In the genomic region with DNA sequence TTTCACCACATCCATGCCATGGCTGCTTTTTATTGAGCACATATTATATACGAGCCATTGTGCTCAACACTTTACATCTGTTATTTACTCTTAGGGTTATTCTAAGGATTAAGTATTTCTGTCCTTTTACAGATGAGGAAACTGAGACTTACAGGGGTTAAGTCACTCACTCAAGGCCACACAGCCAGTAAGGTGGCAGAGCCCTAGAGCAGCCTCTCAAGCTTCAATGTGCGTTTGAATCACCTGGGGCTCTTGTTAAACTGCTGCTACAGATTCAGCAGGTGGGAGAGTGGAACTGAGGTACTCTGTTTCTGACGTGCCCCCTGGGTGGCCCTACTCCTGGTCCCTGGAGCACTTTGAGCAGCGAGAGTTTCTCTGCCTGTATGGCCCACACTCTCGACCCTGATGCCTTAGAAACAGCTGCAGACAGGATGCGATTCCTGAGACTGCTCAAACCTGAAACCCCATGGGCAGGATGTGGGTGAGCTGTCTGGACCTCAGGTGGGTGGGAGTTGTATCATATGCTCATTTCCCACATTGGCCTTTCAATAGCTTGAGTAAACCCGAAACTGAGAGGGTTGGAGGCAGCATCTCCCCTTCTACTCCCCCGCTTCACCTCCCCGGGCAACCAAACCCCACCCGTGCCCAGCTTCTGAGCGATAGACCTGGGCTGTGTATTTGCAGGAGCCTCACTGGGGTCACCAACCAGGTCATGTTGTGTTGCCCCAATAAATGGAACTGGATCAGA, we compare ENCODE assay signal across 9 cellular contexts. TPM values are rescaled to one million over a fixed set of nuclear protein-coding genes. Genes with fewer than 3 reads are reported as not detected.
DNase-seq lines count a peak whose midpoint lies in the region; ATAC-seq and TF ChIP-seq lines count a peak whose summit lies in the region.
"Had no signal": no experiment of that assay in that cellular context is flagged by ENCODE, and none has a peak within 500 bp of the region (broad histone marks: within the 10 kb centered on the region; RNA-seq: fewer than 3 reads in every experiment).

No MANE protein-coding gene starts in this region.

- peak; percentile 75 for DNase-seq in GM19238 (ENCODE audit: insufficient read length, low spot score)
- peak; percentile 98 for DNase-seq in activated CD8-positive, alpha-beta T cell treated with anti-CD3 and anti-CD28 coated beads for 36 hours
- DNase-seq in stimulated activated CD4-positive, alpha-beta T cell treated with anti-CD3 and anti-CD28 coated beads, Interleukin-12 subunit alpha, Interleukin-12 subunit beta, amount 100 ng/mL, for 48 hours (ENCODE audit: low read depth in 2 of 3, low spot score in 1 of 3): peak; percentile 75 to 81 (median 76)
- DNase-seq in AG08396 (ENCODE audit: low spot score): no peak
- DNase-seq in ureter (ENCODE audit: low spot score): no peak
- DNase-seq in glutamatergic neuron: no peak
- DNase-seq in pons (ENCODE audit: low spot score): no peak

- H3K36me3 Mint-ChIP-seq in activated CD8-positive, alpha-beta T cell treated with anti-CD3 and anti-CD28 coated beads for 36 hours (ENCODE audit: low read depth): peaks cover 17% of the 10 kb centered on the region
- H3K36me3 Mint-ChIP-seq in glutamatergic neuron (ENCODE audit: unreplicated experiment): no peaks in the 10 kb centered on the region
- H3K36me3 Mint-ChIP-seq: IgD-negative memory B cell had no signal

- peaks cover 78% of the 10 kb centered on the region for H3K4me1 Mint-ChIP-seq in activated CD8-positive, alpha-beta T cell treated with anti-CD3 and anti-CD28 coated beads for 36 hours (ENCODE audit: low read depth)
- H3K4me1 Mint-ChIP-seq in glutamatergic neuron (ENCODE audit: low read depth, unreplicated experiment): peaks cover 3% of the 10 kb centered on the region

- POLR2A ChIA-PET in activated CD8-positive, alpha-beta T cell treated with anti-CD3 and anti-CD28 coated beads for 36 hours (lab: Charles Lee): interaction anchor here (0.5 to 2.4 kb wide), 22 partner anchors 9 to 168 kb away, joined by 3 to 19 read pairs (median 4); partner anchors contain the start of gene MAN1C1

- peak overlapping the region; percentile 74 for H3K27ac Mint-ChIP-seq in activated CD8-positive, alpha-beta T cell treated with anti-CD3 and anti-CD28 coated beads for 36 hours
- H3K27ac Mint-ChIP-seq in glutamatergic neuron (ENCODE audit: unreplicated experiment): no peak overlapping the region
- H3K27ac Mint-ChIP-seq: IgD-negative memory B cell had no signal

- intact Hi-C loops in activated CD8-positive, alpha-beta T cell treated with anti-CD3 and anti-CD28 coated beads for 36 hours (cut with micrococcal nuclease): loop anchor here (1.0 to 5.0 kb wide), 4 partner anchors 34 to 121 kb away; no protein-coding TSS in a partner anchor

- ATAC-seq in HG03103 (IDR thresholded peaks at IDR 0.05; ENCODE audit: low read depth, unreplicated experiment): peak; percentile 98
- ATAC-seq in activated CD8-positive, alpha-beta T cell treated with anti-CD3 and anti-CD28 coated beads for 36 hours: peak; percentile 87

- H3K4me3 Mint-ChIP-seq in activated CD8-positive, alpha-beta T cell treated with anti-CD3 and anti-CD28 coated beads for 36 hours: peak overlapping the region; percentile 43
- H3K4me3 Mint-ChIP-seq in glutamatergic neuron (ENCODE audit: unreplicated experiment): no peak overlapping the region

- H3K9me3 Mint-ChIP-seq in activated CD8-positive, alpha-beta T cell treated with anti-CD3 and anti-CD28 coated beads for 36 hours: peaks cover 5% of the 10 kb centered on the region
- H3K9me3 Mint-ChIP-seq in glutamatergic neuron (ENCODE audit: unreplicated experiment): peaks cover 1% of the 10 kb centered on the region

- H3K27me3 Mint-ChIP-seq in activated CD8-positive, alpha-beta T cell treated with anti-CD3 and anti-CD28 coated beads for 36 hours: peaks cover 15% of the 10 kb centered on the region
- peaks cover 5% of the 10 kb centered on the region for H3K27me3 Mint-ChIP-seq in glutamatergic neuron (ENCODE audit: unreplicated experiment)

- CTCF ChIA-PET in activated CD8-positive, alpha-beta T cell treated with anti-CD3 and anti-CD28 coated beads for 36 hours (lab: Charles Lee): interaction anchor here (0.8 to 2.3 kb wide), 17 partner anchors 10 to 122 kb away, joined by 3 to 23 read pairs (median 5); partner anchors contain the start of gene MAN1C1

- TF ChIP-seq CTCF in activated CD8-positive, alpha-beta T cell treated with anti-CD3 and anti-CD28 coated beads for 36 hours (IDR thresholded peaks at IDR 0.05): no peak
- no peak for TF ChIP-seq CTCF in glutamatergic neuron (IDR thresholded peaks at IDR 0.05; ENCODE audit: partially characterized antibody, unreplicated experiment)

RNA-seq across cellular contexts. Expression of gene MAN1C1, which starts 59.3 kb away (rescaled TPM):
- 1 to 10 TPM; 3.7 to 4.4 TPM for total RNA-seq in activated CD8-positive, alpha-beta T cell treated with anti-CD3 and anti-CD28 coated beads for 36 hours
- total RNA-seq in ureter (8.7 TPM), glutamatergic neuron (ENCODE audit: unreplicated experiment) (5.4 TPM)

Comparison
In these comparisons a context has a peak if more than half of its experiments do, and no peak if none do; other contexts are left out.
1. DNase-seq: peak in GM19238 (single experiment), activated CD8-positive, alpha-beta T cell treated with anti-CD3 and anti-CD28 coated beads for 36 hours (single experiment) and stimulated activated CD4-positive, alpha-beta T cell treated with anti-CD3 and anti-CD28 coated beads, Interleukin-12 subunit alpha, Interleukin-12 subunit beta, amount 100 ng/mL, for 48 hours (3 of 3); none in AG08396 (single experiment), ureter (single experiment), glutamatergic neuron (single experiment) and pons (single experiment).